ENCODE assay signal across 19 cellular contexts in the genomic region with DNA sequence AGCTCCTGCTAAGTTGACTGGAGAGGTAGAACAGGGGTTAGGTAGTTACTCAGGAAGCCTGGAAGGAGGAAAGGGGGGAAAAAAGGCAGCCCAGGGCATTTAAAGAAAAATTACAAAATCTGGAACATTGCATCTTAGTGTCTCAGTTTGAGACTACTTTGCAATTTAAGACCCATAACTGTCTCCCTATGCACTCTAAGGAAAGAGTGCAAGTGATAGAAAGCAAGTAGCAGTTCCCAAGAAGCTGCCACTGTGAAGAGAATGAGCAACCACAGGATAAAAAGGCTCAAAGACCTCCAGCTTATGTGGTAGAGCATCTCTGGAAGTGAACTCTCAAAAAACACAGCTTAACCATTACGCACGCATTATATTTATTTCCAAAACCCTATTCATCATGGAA.
DNase-seq lines count a peak whose midpoint lies in the region; ATAC-seq and TF ChIP-seq lines count a peak whose summit lies in the region.
"Had no signal": no experiment of that assay in that cellular context is flagged by ENCODE, and none has a peak within 500 bp of the region (broad histone marks: within the 10 kb centered on the region; RNA-seq: fewer than 3 reads in every experiment).

No MANE protein-coding gene starts in this region.

- no peak for TF ChIP-seq CTCF in smooth muscle cell (IDR thresholded peaks at IDR 0.05; ENCODE audit: borderline replicate concordance, insufficient read depth, poor library complexity, severe bottlenecking)
- TF ChIP-seq CTCF in heart left ventricle (IDR thresholded peaks at IDR 0.05): no peak

- no peaks in the 10 kb centered on the region for H3K79me2 ChIP-seq in smooth muscle cell (ENCODE audit: low read depth)

- H3K4me2 ChIP-seq in smooth muscle cell: no peak overlapping the region

- DNase-seq in activated naive CD4-positive, alpha-beta T cell treated with anti-CD3 and anti-CD28 coated beads for 36 hours: no peak
- no peak for DNase-seq in activated naive CD4-positive, alpha-beta T cell treated with anti-CD3 and anti-CD28 coated beads, Interleukin-2, amount 50 U/mL, for 16 hours
- no peak for DNase-seq in activated T-helper 2 cell treated with anti-CD3 and anti-CD28 coated beads, Interferon-gamma antibody, Interleukin-2, Interleukin-4, amounts not matched to agents 10 μg/mL and 5 μg/mL and 100 μg/mL, durations not matched to agents 14 hours and 24 hours and 36 hours (ENCODE audit: low spot score)
- DNase-seq in smooth muscle cell (lab: John Stamatoyannopoulos, UW; ENCODE audit: unreplicated experiment) (no peak), heart left ventricle (no peak)
- no peak for DNase-seq in activated effector memory CD4-positive, alpha-beta T cell treated with anti-CD3 and anti-CD28 coated beads, Interleukin-2, amount 50 U/mL, for 16 hours
- DNase-seq: activated T-cell treated with anti-CD3 and anti-CD28 coated beads, Interleukin-2, amount 50 U/mL, for 1 hour; cerebellar nuclear complex; hypothalamus; NCI-H1092 treated with DMSO at 0.1 percent for 48 hours; NCI-H2107; NCI-H69; OCI-M1; SJCRH30 had no signal

- no peaks in the 10 kb centered on the region for H3K4me1 ChIP-seq in smooth muscle cell (ENCODE audit: low read depth)
- H3K4me1 ChIP-seq in heart left ventricle: no peaks in the 10 kb centered on the region
- H3K4me1 ChIP-seq: right atrium auricular region, SJCRH30 had no signal

- H3K27ac ChIP-seq in smooth muscle cell (ENCODE audit: low read depth): no peak overlapping the region
- H3K27ac ChIP-seq in heart left ventricle: no peak overlapping the region
- H3K27ac ChIP-seq: neutrophil, right atrium auricular region, SJCRH30 had no signal

- ATAC-seq in HG03103 (IDR thresholded peaks at IDR 0.05; ENCODE audit: low read depth, unreplicated experiment) (peak; percentile 13), HG03139 (IDR thresholded peaks at IDR 0.05; ENCODE audit: unreplicated experiment) (no peak), heart left ventricle (no peak)

- CTCF ChIA-PET in activated naive CD4-positive, alpha-beta T cell treated with anti-CD3 and anti-CD28 coated beads for 36 hours (lab: Charles Lee): no interaction called here

- H3K27me3 ChIP-seq in smooth muscle cell (ENCODE audit: low read depth) (no peaks in the 10 kb centered on the region), heart left ventricle (no peaks in the 10 kb centered on the region)
- H3K27me3 ChIP-seq: neutrophil, right atrium auricular region, SJCRH30 had no signal

- peaks cover 3% of the 10 kb centered on the region for H3K27me3 Mint-ChIP-seq in activated naive CD4-positive, alpha-beta T cell treated with anti-CD3 and anti-CD28 coated beads for 36 hours (ENCODE audit: low read depth)
- H3K27me3 Mint-ChIP-seq in activated T-helper 2 cell treated with anti-CD3 and anti-CD28 coated beads, Interferon-gamma antibody, Interleukin-2, Interleukin-4, amounts not matched to agents 10 μg/mL and 5 μg/mL and 100 μg/mL, durations not matched to agents 14 hours and 24 hours and 36 hours (ENCODE audit: low read depth): no peaks in the 10 kb centered on the region

- H3K36me3 ChIP-seq in smooth muscle cell (ENCODE audit: low read depth): no peaks in the 10 kb centered on the region
- no peaks in the 10 kb centered on the region for H3K36me3 ChIP-seq in heart left ventricle
- H3K36me3 ChIP-seq: neutrophil, right atrium auricular region, SJCRH30 had no signal

- H3K36me3 Mint-ChIP-seq in activated naive CD4-positive, alpha-beta T cell treated with anti-CD3 and anti-CD28 coated beads for 36 hours (ENCODE audit: low read depth): no peaks in the 10 kb centered on the region
- H3K36me3 Mint-ChIP-seq in activated T-helper 2 cell treated with anti-CD3 and anti-CD28 coated beads, Interferon-gamma antibody, Interleukin-2, Interleukin-4, amounts not matched to agents 10 μg/mL and 5 μg/mL and 100 μg/mL, durations not matched to agents 14 hours and 24 hours and 36 hours (ENCODE audit: low read depth): no peaks in the 10 kb centered on the region
- H3K36me3 Mint-ChIP-seq: mesothelial cell of epicardium had no signal

- peaks cover 2% of the 10 kb centered on the region for H3K9me3 Mint-ChIP-seq in activated naive CD4-positive, alpha-beta T cell treated with anti-CD3 and anti-CD28 coated beads for 36 hours
- H3K9me3 Mint-ChIP-seq in activated T-helper 2 cell treated with anti-CD3 and anti-CD28 coated beads, Interferon-gamma antibody, Interleukin-2, Interleukin-4, amounts not matched to agents 10 μg/mL and 5 μg/mL and 100 μg/mL, durations not matched to agents 14 hours and 24 hours and 36 hours: no peaks in the 10 kb centered on the region

- TF ChIP-seq POLR2A in heart left ventricle (IDR thresholded peaks at IDR 0.05): no peak

- intact Hi-C loops in activated naive CD4-positive, alpha-beta T cell treated with anti-CD3 and anti-CD28 coated beads for 36 hours (cut with micrococcal nuclease): no loop called here
- intact Hi-C loops in activated T-helper 2 cell treated with anti-CD3 and anti-CD28 coated beads, Interferon-gamma antibody, Interleukin-2, Interleukin-4, amounts not matched to agents 10 μg/mL and 5 μg/mL and 100 μg/mL, durations not matched to agents 14 hours and 24 hours and 36 hours (cut with micrococcal nuclease): no loop called here
- intact Hi-C loops in heart left ventricle (cut with DNase I): no loop called here

- H3K9me3 ChIP-seq in smooth muscle cell (replicated peaks; ENCODE audit: low read depth) (no peaks in the 10 kb centered on the region), heart left ventricle (peaks cover 0 to 9% (median 0%) of the 10 kb centered on the region in 12 donors)
- H3K9me3 ChIP-seq: neutrophil, SJCRH30 had no signal

- peak overlapping the region; percentile 18 for H3K4me3 ChIP-seq in smooth muscle cell
- peak overlapping the region in 3 of 12 donors; percentile 24 to 39 (median 33) for H3K4me3 ChIP-seq in heart left ventricle
- H3K4me3 ChIP-seq: SJCRH30 had no signal

- H3K4me3 Mint-ChIP-seq in activated naive CD4-positive, alpha-beta T cell treated with anti-CD3 and anti-CD28 coated beads for 36 hours: peak overlapping the region; percentile 50
- peak overlapping the region; percentile 30 for H3K4me3 Mint-ChIP-seq in activated T-helper 2 cell treated with anti-CD3 and anti-CD28 coated beads, Interferon-gamma antibody, Interleukin-2, Interleukin-4, amounts not matched to agents 10 μg/mL and 5 μg/mL and 100 μg/mL, durations not matched to agents 14 hours and 24 hours and 36 hours (ENCODE audit: low read depth)
- H3K4me3 Mint-ChIP-seq: mesothelial cell of epicardium had no signal

- H2AFZ ChIP-seq in smooth muscle cell (ENCODE audit: low read depth): no peak overlapping the region

- WGBS in smooth muscle cell (ENCODE audit: low lambda C conversion rate): 85% methylated on average over 2 of the region's 2 CpGs
- 93 to 96% (median 94%) methylated on average over 2 of the region's 2 CpGs for WGBS in heart left ventricle, 4 donors

- no peak overlapping the region for H3K27ac Mint-ChIP-seq in activated naive CD4-positive, alpha-beta T cell treated with anti-CD3 and anti-CD28 coated beads for 36 hours
- H3K27ac Mint-ChIP-seq in activated T-helper 2 cell treated with anti-CD3 and anti-CD28 coated beads, Interferon-gamma antibody, Interleukin-2, Interleukin-4, amounts not matched to agents 10 μg/mL and 5 μg/mL and 100 μg/mL, durations not matched to agents 14 hours and 24 hours and 36 hours: no peak overlapping the region
- H3K27ac Mint-ChIP-seq: mesothelial cell of epicardium had no signal

- H4K20me1 ChIP-seq in smooth muscle cell (ENCODE audit: low read depth): no peaks in the 10 kb centered on the region

- H3K4me1 Mint-ChIP-seq in activated naive CD4-positive, alpha-beta T cell treated with anti-CD3 and anti-CD28 coated beads for 36 hours (ENCODE audit: low read depth): no peaks in the 10 kb centered on the region
- no peaks in the 10 kb centered on the region for H3K4me1 Mint-ChIP-seq in activated T-helper 2 cell treated with anti-CD3 and anti-CD28 coated beads, Interferon-gamma antibody, Interleukin-2, Interleukin-4, amounts not matched to agents 10 μg/mL and 5 μg/mL and 100 μg/mL, durations not matched to agents 14 hours and 24 hours and 36 hours (ENCODE audit: low read depth)

- no peak overlapping the region for H3K9ac ChIP-seq in smooth muscle cell (ENCODE audit: low read depth)

- no peaks in the 10 kb centered on the region for H3F3A ChIP-seq in smooth muscle cell (ENCODE audit: low read depth)
